8 cellular contexts compared by ENCODE assay signal in the genomic region with DNA sequence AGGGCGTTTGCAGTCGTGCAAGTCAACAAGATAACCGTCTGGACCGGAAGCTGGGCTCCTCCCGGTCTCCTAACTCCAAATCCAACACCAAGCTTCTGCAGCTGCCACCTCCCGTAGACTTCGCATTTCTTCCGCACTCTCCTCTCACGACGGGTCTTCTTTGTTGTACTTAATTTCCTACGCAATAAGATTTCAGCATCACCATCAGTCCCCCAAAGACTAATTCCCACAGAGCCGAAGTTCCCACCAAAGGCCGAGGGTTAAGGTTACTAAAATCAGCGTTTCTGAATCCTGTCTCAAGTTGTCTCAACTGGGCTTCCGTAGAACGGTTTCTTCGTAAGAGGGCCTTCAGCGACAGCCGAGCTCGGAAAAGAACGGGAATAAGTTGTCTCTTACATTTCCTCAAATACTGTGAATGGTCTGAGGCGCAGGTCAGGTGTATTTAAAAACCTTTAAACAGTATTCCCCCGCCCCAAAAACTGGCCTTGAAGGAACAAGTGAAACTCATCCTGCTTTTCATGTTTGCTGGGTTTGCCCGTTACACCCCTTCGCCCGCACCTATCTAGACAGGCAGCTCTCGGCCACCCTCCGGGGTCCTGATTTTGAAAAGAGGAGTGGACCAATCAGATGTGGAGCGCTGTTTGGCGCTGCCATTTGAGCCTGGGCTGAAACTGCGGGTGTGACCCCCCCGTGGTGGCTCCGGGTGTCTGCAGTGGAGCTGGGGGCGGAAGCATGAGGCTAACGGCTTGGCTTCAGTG.
DNase-seq lines count a peak whose midpoint lies in the region; ATAC-seq and TF ChIP-seq lines count a peak whose summit lies in the region.
"Not testable (repeated sequence)": the region's sequence is repeated elsewhere in the genome, so short reads cannot be mapped to it uniquely, and the experiment has no call there.

TSS of gene ARHGAP11B (plus strand) at position 693 of the 758 bp plus-strand sequence.

- H3K79me2 ChIP-seq in DOHH2 (ENCODE audit: control insufficient read depth, low read length): peaks cover 54% of the 10 kb centered on the region
- peaks cover 30% of the 10 kb centered on the region for H3K79me2 ChIP-seq in osteoblast (ENCODE audit: insufficient read depth, low read length)

- H4K20me1 ChIP-seq in DOHH2 (ENCODE audit: control insufficient read depth, insufficient read depth, low read depth, low read length); osteoblast (ENCODE audit: insufficient read depth, low read length): not testable (repeated sequence)

- peak within 1 kb of the TSS; percentile 68 for H3K4me2 ChIP-seq in DOHH2 (ENCODE audit: low read length)
- H3K4me2 ChIP-seq in osteoblast (ENCODE audit: insufficient read depth, low read length): peak within 1 kb of the TSS; percentile 85

- DNase-seq in left ventricle myocardium inferior (peak; percentile 83), osteoblast (ENCODE audit: insufficient read length, low spot score, missing footprints) (peak; percentile 84)
- peak; percentile 95 for DNase-seq in stimulated activated naive CD8-positive, alpha-beta T cell treated with anti-CD3 and anti-CD28 coated beads, Interleukin-15, Interleukin-2, amounts not matched to agents 100 U/mL and 50 U/mL, for 24 hours

- not testable (repeated sequence) for H3K9me2 ChIP-seq in DOHH2 (replicated peaks; ENCODE audit: control insufficient read depth, low read length)

- H3K27me3 Mint-ChIP-seq in brain: peaks cover 11% of the 10 kb centered on the region

- not testable (repeated sequence) for TF ChIP-seq CTCF in DOHH2 (IDR thresholded peaks at IDR 0.05; ENCODE audit: low read depth, low read length, poor library complexity, severe bottlenecking); WI38 (IDR thresholded peaks at IDR 0.05; ENCODE audit: low read depth, low read length); brain (conservative IDR thresholded peaks at IDR 0.05); left ventricle myocardium inferior (IDR thresholded peaks at IDR 0.05; ENCODE audit: borderline replicate concordance); osteoblast (IDR thresholded peaks at IDR 0.05; ENCODE audit: extremely low read depth, low read depth, low read length)

- H3K36me3 Mint-ChIP-seq in brain: not testable (repeated sequence)

- ATAC-seq in GM21447 (IDR thresholded peaks at IDR 0.05; ENCODE audit: unreplicated experiment): peak; percentile 91
- ATAC-seq in HG03565 (IDR thresholded peaks at IDR 0.05; ENCODE audit: unreplicated experiment): peak; percentile 86
- peak; percentile 97 for ATAC-seq in stimulated activated naive CD8-positive, alpha-beta T cell treated with anti-CD3 and anti-CD28 coated beads, Interleukin-15, Interleukin-2, amounts not matched to agents 100 U/mL and 50 U/mL, for 24 hours

- H3F3A ChIP-seq in DOHH2 (ENCODE audit: control insufficient read depth, insufficient read depth): not testable (repeated sequence)

- peak within 1 kb of the TSS; percentile 96 to 100 (median 99) for H3K27ac Mint-ChIP-seq in brain

- not testable (repeated sequence) for H3K27me3 ChIP-seq in DOHH2 (ENCODE audit: control insufficient read depth, low read length); left ventricle myocardium inferior (ENCODE audit: low read depth); osteoblast (ENCODE audit: insufficient read depth, low read length)

- H3K9me3 Mint-ChIP-seq in brain: not testable (repeated sequence)

- intact Hi-C loops in left ventricle myocardium inferior (cut with micrococcal nuclease): not testable (repeated sequence)

- peaks cover 38% of the 10 kb centered on the region for H3K4me1 Mint-ChIP-seq in brain

- H2AFZ ChIP-seq in osteoblast (ENCODE audit: low read length): peak within 1 kb of the TSS; percentile 81

- peak within 1 kb of the TSS; percentile 85 for H3K27ac ChIP-seq in DOHH2 (ENCODE audit: low read depth, low read length)
- H3K27ac ChIP-seq in left ventricle myocardium inferior (replicated peaks): peak within 1 kb of the TSS; percentile 88
- H3K27ac ChIP-seq in osteoblast (ENCODE audit: low read depth, low read length): peak within 1 kb of the TSS; percentile 98

- H3K36me3 ChIP-seq in DOHH2 (ENCODE audit: control insufficient read depth, low read length): peaks cover 22% of the 10 kb centered on the region
- not testable (repeated sequence) for H3K36me3 ChIP-seq in left ventricle myocardium inferior; osteoblast (ENCODE audit: insufficient read depth, low read length)

- peak within 1 kb of the TSS; percentile 95 to 100 (median 98) for H3K4me3 Mint-ChIP-seq in brain

- peak within 1 kb of the TSS; percentile 89 for H3K4me3 ChIP-seq in DOHH2 (ENCODE audit: low read length)
- H3K4me3 ChIP-seq in WI38 (ENCODE audit: low read depth, low read length): peak within 1 kb of the TSS; percentile 71
- H3K4me3 ChIP-seq in left ventricle myocardium inferior: peak within 1 kb of the TSS; percentile 68
- H3K4me3 ChIP-seq in osteoblast (ENCODE audit: insufficient read depth, low read length): peak within 1 kb of the TSS; percentile 82

- H3K4me1 ChIP-seq in DOHH2 (ENCODE audit: control insufficient read depth, low read length): peaks cover 14% of the 10 kb centered on the region
- H3K4me1 ChIP-seq in left ventricle myocardium inferior; osteoblast (ENCODE audit: insufficient read depth, low read length): not testable (repeated sequence)

- not testable (repeated sequence) for H3K9me3 ChIP-seq in DOHH2 (ENCODE audit: control insufficient read depth, insufficient read depth, low read length); left ventricle myocardium inferior (replicated peaks); osteoblast (ENCODE audit: low read depth, low read length)

Comparison
In these comparisons a context has a peak if more than half of its experiments do, and no peak if none do; other contexts are left out.
1. Peak in every context shown above with its lines: DNase-seq, ATAC-seq, H3K4me3 ChIP-seq and H3K27ac ChIP-seq.